13 cellular contexts compared by ENCODE assay signal in the genomic region with DNA sequence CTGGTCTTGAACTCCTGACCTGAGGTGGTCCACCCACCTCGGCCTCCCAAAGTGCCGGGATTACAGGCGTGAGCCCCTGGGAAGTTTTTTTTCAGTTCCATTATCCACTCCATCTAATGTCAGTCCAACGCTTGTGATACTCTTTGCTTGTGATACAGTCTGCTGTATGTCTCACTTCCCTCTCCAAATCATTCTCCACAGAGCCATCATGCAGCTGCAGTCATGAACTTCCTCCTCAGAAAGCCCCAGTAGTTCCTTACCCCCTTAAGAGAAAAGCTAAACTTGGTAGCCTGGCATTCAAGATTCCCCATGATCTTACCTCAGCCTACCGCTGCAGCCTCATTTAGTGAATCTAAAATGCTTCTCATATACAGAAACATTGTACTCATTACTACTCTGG. TPM values are rescaled to one million over a fixed set of nuclear protein-coding genes. Genes with fewer than 3 reads are reported as not detected.
DNase-seq lines count a peak whose midpoint lies in the region; ATAC-seq and TF ChIP-seq lines count a peak whose summit lies in the region.
"Had no signal": no experiment of that assay in that cellular context is flagged by ENCODE, and none has a peak within 500 bp of the region (broad histone marks: within the 10 kb centered on the region; RNA-seq: fewer than 3 reads in every experiment).

No MANE protein-coding gene starts in this region.

- TF ChIP-seq CTCF in OCI-LY7 (conservative IDR thresholded peaks at IDR 0.05; ENCODE audit: low read length) (no peak), type B pancreatic cell (conservative IDR thresholded peaks at IDR 0.05) (no peak)

- H3K4me2 ChIP-seq in OCI-LY7 (ENCODE audit: low read length) = peak overlapping the region; percentile 97

- no peaks in the 10 kb centered on the region for H3K27me3 Mint-ChIP-seq in activated naive CD4-positive, alpha-beta T cell treated with anti-CD3 and anti-CD28 coated beads, Interleukin-2, amount 50 U/mL, for 24 hours
- no peaks in the 10 kb centered on the region for H3K27me3 Mint-ChIP-seq in type B pancreatic cell

- ATAC-seq in HG02759 (IDR thresholded peaks at IDR 0.05; ENCODE audit: unreplicated experiment) (no peak), GM21360 (IDR thresholded peaks at IDR 0.05; ENCODE audit: unreplicated experiment) (no peak)

- H3K9me3 ChIP-seq in OCI-LY7 (ENCODE audit: low read length) (no peaks in the 10 kb centered on the region), endocrine pancreas (ENCODE audit: control insufficient read depth, low read length) (no peaks in the 10 kb centered on the region)

- H3K9me2 ChIP-seq in OCI-LY7 (ENCODE audit: insufficient read depth, low read length) = no peaks in the 10 kb centered on the region

- no peaks in the 10 kb centered on the region for H3K9me3 Mint-ChIP-seq in activated naive CD4-positive, alpha-beta T cell treated with anti-CD3 and anti-CD28 coated beads, Interleukin-2, amount 50 U/mL, for 24 hours
- H3K9me3 Mint-ChIP-seq in type B pancreatic cell = no peaks in the 10 kb centered on the region

- H3K4me3 ChIP-seq in OCI-LY7 (ENCODE audit: low read depth, low read length, poor library complexity, severe bottlenecking) = peak overlapping the region; percentile 96
- H3K4me3 ChIP-seq in endocrine pancreas (ENCODE audit: control insufficient read depth, insufficient read depth, low read length) = no peak overlapping the region

- H3K4me1 Mint-ChIP-seq in activated naive CD4-positive, alpha-beta T cell treated with anti-CD3 and anti-CD28 coated beads, Interleukin-2, amount 50 U/mL, for 24 hours = peaks cover 54% of the 10 kb centered on the region
- H3K4me1 Mint-ChIP-seq in type B pancreatic cell (ENCODE audit: unreplicated experiment) = peaks cover 14% of the 10 kb centered on the region

- peak overlapping the region; percentile 86 for H3K27ac Mint-ChIP-seq in activated naive CD4-positive, alpha-beta T cell treated with anti-CD3 and anti-CD28 coated beads, Interleukin-2, amount 50 U/mL, for 24 hours
- H3K27ac Mint-ChIP-seq in type B pancreatic cell = peak overlapping the region; percentile 57

- peaks cover 66% of the 10 kb centered on the region for H3K79me2 ChIP-seq in OCI-LY7 (ENCODE audit: insufficient read depth, low read depth, low read length)

- BruUV-seq in OCI-LY7 (replicated peaks; lab: Mats Ljungman, UMichigan) = no TSS peak

- H3K4me1 ChIP-seq in OCI-LY7 (ENCODE audit: insufficient read depth, low read length, poor library complexity, severe bottlenecking) (peaks cover 46% of the 10 kb centered on the region), endocrine pancreas (ENCODE audit: control insufficient read depth, insufficient read depth, low read length) (no peaks in the 10 kb centered on the region)

- CTCF ChIA-PET in OCI-LY7 (lab: Charles Lee; ENCODE audit: unreplicated experiment) = interaction anchor here (0.8 kb wide), 1 partner anchor 9 kb away, joined by 5 read pairs; no protein-coding TSS in a partner anchor

- H3K36me3 ChIP-seq in OCI-LY7 (ENCODE audit: insufficient read depth, low read length) (peaks cover 72% of the 10 kb centered on the region), endocrine pancreas (ENCODE audit: control insufficient read depth, insufficient read depth, low read length) (peaks cover 5% of the 10 kb centered on the region)

- H3K9ac ChIP-seq in endocrine pancreas (ENCODE audit: control insufficient read depth, insufficient read depth, low read length) = peak overlapping the region; percentile 8

- H3K27me3 ChIP-seq in endocrine pancreas (ENCODE audit: control insufficient read depth, insufficient read depth, low read length) = no peaks in the 10 kb centered on the region

- DNase-seq in activated naive CD4-positive, alpha-beta T cell treated with Interleukin-2 at 50 U/mL for 16 hours = no peak
- peak; percentile 68 for DNase-seq in OCI-LY7 (ENCODE audit: low spot score)
- no peak for DNase-seq in type B pancreatic cell (ENCODE audit: extremely low spot score, unreplicated experiment)
- DNase-seq in stimulated activated CD8-positive, alpha-beta memory T cell treated with anti-CD3 and anti-CD28 coated beads, Interleukin-4, amount 100 ng/mL, for 48 hours = no peak
- DNase-seq: HCEC 1CT, KBM-7, mammary epithelial cell, NCI-H2171, retina had no signal

- no peak overlapping the region for H2AFZ ChIP-seq in OCI-LY7 (ENCODE audit: low read length)

- POLR2A ChIA-PET in OCI-LY7 (lab: Charles Lee) = interaction anchor here (0.7 to 2.0 kb wide), 6 partner anchors 10 to 45 kb away, joined by 3 to 9 read pairs (median 6); a partner anchor contains a TSS

- peaks cover 10% of the 10 kb centered on the region; the same call in 1 of the 2 replicates for H4K20me1 ChIP-seq in OCI-LY7 (ENCODE audit: insufficient read depth, low read length)

- peaks cover 16% of the 10 kb centered on the region for H3K36me3 Mint-ChIP-seq in activated naive CD4-positive, alpha-beta T cell treated with anti-CD3 and anti-CD28 coated beads, Interleukin-2, amount 50 U/mL, for 24 hours
- H3K36me3 Mint-ChIP-seq in type B pancreatic cell = peaks cover 24% of the 10 kb centered on the region

- intact Hi-C loops in OCI-LY7 (cut with micrococcal nuclease; ENCODE audit: unreplicated experiment) = no loop called here

- H3K27ac ChIP-seq in OCI-LY7 (ENCODE audit: low read depth, low read length, poor library complexity, severe bottlenecking) = peak overlapping the region; percentile 72

- peak overlapping the region; percentile 77 for H3K4me3 Mint-ChIP-seq in activated naive CD4-positive, alpha-beta T cell treated with anti-CD3 and anti-CD28 coated beads, Interleukin-2, amount 50 U/mL, for 24 hours
- H3K4me3 Mint-ChIP-seq in type B pancreatic cell = peak overlapping the region; percentile 79

RNA-seq across cellular contexts. Expression of a gene that starts 2.3 kb away (rescaled TPM):
- total RNA-seq in OCI-LY7 (2014; rRNA removed; shearing (Covaris generic)) = 89.8 and 99.5 TPM in 2 replicates
- total RNA-seq in OCI-LY7 (2022) = 93.5 and 118 TPM in 2 replicates
- total RNA-seq in type B pancreatic cell (ENCODE audit: low replicate concordance) = 131 and 151 TPM in 2 replicates

RNA-seq across cellular contexts. Expression of a gene that starts 2.9 kb away (rescaled TPM):
- total RNA-seq in OCI-LY7 (2014; rRNA removed; shearing (Covaris generic)) = 51.6 and 62.0 TPM in 2 replicates
- total RNA-seq in OCI-LY7 (2022) = 56.4 and 58.5 TPM in 2 replicates
- total RNA-seq in type B pancreatic cell (ENCODE audit: low replicate concordance) = 48.4 and 54.3 TPM in 2 replicates

RNA-seq across cellular contexts. Expression of a gene that starts 14.8 kb away (rescaled TPM):
- total RNA-seq in OCI-LY7 (2014; rRNA removed; shearing (Covaris generic)) = 65.4 and 65.7 TPM in 2 replicates
- total RNA-seq in OCI-LY7 (2022) = 127 and 136 TPM in 2 replicates
- 25.8 and 42.2 TPM in 2 replicates for total RNA-seq in type B pancreatic cell (ENCODE audit: low replicate concordance)

RNA-seq across cellular contexts. Expression of a gene that starts 25.5 kb away (rescaled TPM):
- not detected in 2 replicates for total RNA-seq in OCI-LY7 (2014; rRNA removed; shearing (Covaris generic))
- total RNA-seq in OCI-LY7 (2022) (not detected in 2 replicates), type B pancreatic cell (ENCODE audit: low replicate concordance) (2.7 and 9.1 TPM in 2 replicates)

RNA-seq across cellular contexts. Expression of a gene that starts 45.5 kb away (rescaled TPM):
- total RNA-seq in OCI-LY7 (2014; rRNA removed; shearing (Covaris generic)) = 98.9 and 121 TPM in 2 replicates
- total RNA-seq in OCI-LY7 (2022) = 119 and 120 TPM in 2 replicates
- 22.8 and 40.4 TPM in 2 replicates for total RNA-seq in type B pancreatic cell (ENCODE audit: low replicate concordance)
